18 cellular contexts compared by ENCODE assay signal in genomic region chr11:484616-485015, GRCh38. TPM values are rescaled to one million over a fixed set of nuclear protein-coding genes. Genes with fewer than 3 reads are reported as not detected.
A peak's percentile ranks its signal among the peaks of the same experiment; 100 is the strongest.
DNase-seq lines count a peak whose midpoint lies in the region; ATAC-seq, FAIRE-seq and TF ChIP-seq lines count a peak whose summit lies in the region.
"Had no signal": no experiment of that assay in that cellular context is flagged by ENCODE, and none has a peak within 500 bp of the region (broad histone marks: within the 10 kb centered on the region; RNA-seq: fewer than 3 reads in every experiment).

No MANE protein-coding gene starts in this region.

- WGBS in right cardiac atrium = 97% methylated on average over 38 of the region's 38 CpGs
- WGBS in K562 (ENCODE audit: insufficient coverage, low coverage, missing lambda C conversion rate) = 99% methylated on average over 35 of the region's 38 CpGs
- WGBS in mesenchymal stem cell = 98% methylated on average over 38 of the region's 38 CpGs

- no peak overlapping the region for H3K23ac ChIP-seq in mesenchymal stem cell (ENCODE audit: low read length in 2 of 2)

- H3K4me2 ChIP-seq in K562 (ENCODE audit: insufficient read depth, low read length) = no peak overlapping the region
- H3K4me2 ChIP-seq in mesenchymal stem cell (ENCODE audit: low read length, poor library complexity, severe bottlenecking) = no peak overlapping the region
- H3K4me2 ChIP-seq: BLaER1 had no signal

- no peaks in the 10 kb centered on the region for H3K27me3 Mint-ChIP-seq in nephron progenitor cell (ENCODE audit: low read depth, poor library complexity)
- H3K27me3 Mint-ChIP-seq: CD8-positive, alpha-beta memory T cell had no signal

- H3K14ac ChIP-seq in mesenchymal stem cell (ENCODE audit: low read length in 2 of 2) = no peak overlapping the region

- H3K9me3 Mint-ChIP-seq in nephron progenitor cell = peaks cover 30% of the 10 kb centered on the region
- H3K9me3 Mint-ChIP-seq: CD8-positive, alpha-beta memory T cell had no signal

- peaks cover 28% of the 10 kb centered on the region for H3K79me1 ChIP-seq in mesenchymal stem cell (replicated peaks; ENCODE audit: low read length, poor library complexity, severe bottlenecking)

- H2AFZ ChIP-seq in K562 (ENCODE audit: low read depth, low read length) = no peak overlapping the region
- H2AFZ ChIP-seq in mesenchymal stem cell (ENCODE audit: low read depth, low read length) = no peak overlapping the region
- H2AFZ ChIP-seq: GM23248 had no signal

- POLR2A ChIA-PET in K562 (lab: Yijun Ruan, JAX) = no interaction called here

- H3K27me3 ChIP-seq in right cardiac atrium (ENCODE audit: control insufficient read depth, insufficient read depth) (no peaks in the 10 kb centered on the region), K562 (ENCODE audit: control insufficient read depth in 2 of 2, insufficient read depth in 2 of 2, low read length in 2 of 2) (no peaks in the 10 kb centered on the region), mesenchymal stem cell (ENCODE audit: control insufficient read depth in 1 of 2, insufficient read depth in 1 of 2, low read length in 2 of 2) (no peaks in the 10 kb centered on the region)
- H3K27me3 ChIP-seq: BLaER1 had no signal

- no peak for TF ChIP-seq RAD21 in K562 (CRISPR knock-in tag; conservative IDR thresholded peaks at IDR 0.05 in 1 of 2, IDR thresholded peaks at IDR 0.05 in 1 of 2)

- H3K4me3 ChIP-seq in right cardiac atrium (ENCODE audit: low read length) = no peak overlapping the region
- no peak overlapping the region for H3K4me3 ChIP-seq in K562
- peak overlapping the region in 1 of 2 experiments; percentile 3 for H3K4me3 ChIP-seq in mesenchymal stem cell (ENCODE audit: insufficient read depth in 1 of 2, low read depth in 1 of 2, low read length in 2 of 2)
- H3K4me3 ChIP-seq: BLaER1, GM23248 had no signal

- H4K91ac ChIP-seq in mesenchymal stem cell (ENCODE audit: low read length) = peak overlapping the region; percentile 73

- no peak for FAIRE-seq in K562 (lab: Jason Lieb, UNC)
- FAIRE-seq: GM18507 had no signal

- H3K4me1 Mint-ChIP-seq in nephron progenitor cell = no peaks in the 10 kb centered on the region
- H3K4me1 Mint-ChIP-seq: CD8-positive, alpha-beta memory T cell had no signal

- H3K79me2 ChIP-seq in K562 (ENCODE audit: control insufficient read depth, insufficient read depth, low read length) = peaks cover 18% of the 10 kb centered on the region

- no peak overlapping the region for H3K9ac ChIP-seq in K562 (ENCODE audit: insufficient read depth in 1 of 2, low read depth in 2 of 2, low read length in 2 of 2)
- no peak overlapping the region for H3K9ac ChIP-seq in mesenchymal stem cell (ENCODE audit: low read length)
- H3K9ac ChIP-seq: BLaER1, GM23248 had no signal

- no peak overlapping the region for H2BK15ac ChIP-seq in mesenchymal stem cell (ENCODE audit: low read depth, poor library complexity, severe bottlenecking)

- H3K27ac ChIP-seq in right cardiac atrium (ENCODE audit: low read length) (no peak overlapping the region), K562 (ENCODE audit: extremely low read depth, low read depth, low read length) (no peak overlapping the region), mesenchymal stem cell (ENCODE audit: low read length, poor library complexity, severe bottlenecking) (no peak overlapping the region)
- H3K27ac ChIP-seq: BLaER1, GM23248 had no signal

- no peak overlapping the region for H2AK5ac ChIP-seq in mesenchymal stem cell (ENCODE audit: low read length, severe bottlenecking)

- H2BK5ac ChIP-seq in mesenchymal stem cell (ENCODE audit: low read depth, low read length, poor library complexity, severe bottlenecking) = no peak overlapping the region

- H3K9me1 ChIP-seq in K562 (ENCODE audit: control insufficient read depth, insufficient read depth, low read length) = no peaks in the 10 kb centered on the region

- no peaks in the 10 kb centered on the region for H3K4me1 ChIP-seq in right cardiac atrium (ENCODE audit: control insufficient read depth, insufficient read depth, low read length)
- H3K4me1 ChIP-seq in K562 (replicated peaks in 1 of 2; ENCODE audit: control insufficient read depth in 2 of 2, insufficient read depth in 2 of 2, low read length in 2 of 2) = peaks cover 0 to 24% of the 10 kb centered on the region in 2 experiments; a peak in 2 of 5 replicates
- peaks cover 11% of the 10 kb centered on the region for H3K4me1 ChIP-seq in mesenchymal stem cell (ENCODE audit: control insufficient read depth, insufficient read depth, low read depth, low read length)
- H3K4me1 ChIP-seq: BLaER1, Caco-2 had no signal

- TF ChIP-seq EP300 in K562 (IDR thresholded peaks at IDR 0.05; ENCODE audit: low read length) = no peak

- H3K4ac ChIP-seq in mesenchymal stem cell (ENCODE audit: low read depth in 1 of 2, low read length in 2 of 2) = no peak overlapping the region

- no peak overlapping the region for H3K18ac ChIP-seq in mesenchymal stem cell (ENCODE audit: low read depth in 1 of 2, low read length in 2 of 2)

- no TSS peak for BruUV-seq in K562 (replicated peaks; lab: Mats Ljungman, UMichigan)

- H2BK12ac ChIP-seq in mesenchymal stem cell (ENCODE audit: low read length in 2 of 2) = no peak overlapping the region

- DNase-seq in right cardiac atrium (peak in 2 of 3 donors; percentile 29 to 33), Right ventricle myocardium superior (no peak), K562 (ENCODE audit: extremely low read depth in 1 of 4, low spot score in 3 of 4) (no peak), mesenchymal stem cell (no peak), nephron progenitor cell (no peak), erythroblast (lab: John Stamatoyannopoulos, UW) (no peak)
- DNase-seq: 8988T; AML-193; Caco-2; CD8-positive, alpha-beta memory T cell; DND-41; GF-D8; GM23248; H7 had no signal

- CTCF ChIA-PET in K562 (lab: Yijun Ruan, JAX; ENCODE audit: low intra/inter-chr PET ratio) = no interaction called here

- H3K36me3 ChIP-seq in K562 (ENCODE audit: control insufficient read depth, insufficient read depth, low read length) = peaks cover 39% of the 10 kb centered on the region; the same call in 2 of the 3 replicates
- peaks cover 4 to 47% of the 10 kb centered on the region in 2 experiments for H3K36me3 ChIP-seq in mesenchymal stem cell (ENCODE audit: control insufficient read depth in 1 of 2, insufficient read depth in 2 of 2, low read depth in 1 of 2, low read length in 2 of 2)

- no peak overlapping the region for H4K8ac ChIP-seq in mesenchymal stem cell (ENCODE audit: low read length)

- in situ Hi-C loops in K562 (cut with MboI) = no loop called here

- H2BK120ac ChIP-seq in mesenchymal stem cell (ENCODE audit: low read depth, low read length) = no peak overlapping the region

- no peak overlapping the region for H3K27ac Mint-ChIP-seq in nephron progenitor cell
- H3K27ac Mint-ChIP-seq: CD8-positive, alpha-beta memory T cell had no signal

- no peak overlapping the region for H3K4me3 Mint-ChIP-seq in nephron progenitor cell
- H3K4me3 Mint-ChIP-seq: CD8-positive, alpha-beta memory T cell had no signal

- intact Hi-C loops in right cardiac atrium (cut with DNase I) (no loop called here), Right ventricle myocardium superior (cut with DNase I) (no loop called here), K562 (cut with micrococcal nuclease) (no loop called here)

- H4K20me1 ChIP-seq in K562 (replicated peaks; ENCODE audit: control insufficient read depth, insufficient read depth, low read length) = no peaks in the 10 kb centered on the region

- H3K9me3 ChIP-seq in right cardiac atrium (ENCODE audit: control insufficient read depth, low read length) = no peaks in the 10 kb centered on the region
- H3K9me3 ChIP-seq in K562 (replicated peaks; ENCODE audit: control insufficient read depth, insufficient read depth, low read depth, low read length) = peaks cover 11% of the 10 kb centered on the region
- H3K9me3 ChIP-seq in mesenchymal stem cell (ENCODE audit: control insufficient read depth, low read length) = no peaks in the 10 kb centered on the region
- H3K9me3 ChIP-seq: Caco-2 had no signal

- ATAC-seq in right cardiac atrium = peak; percentile 6 to 12
- ATAC-seq in Right ventricle myocardium superior (ENCODE audit: poor library complexity) = no peak
- no peak for ATAC-seq in K562
- no peak for ATAC-seq in GM21825 (IDR thresholded peaks at IDR 0.05; ENCODE audit: unreplicated experiment)

- peaks cover 48% of the 10 kb centered on the region for H3K36me3 Mint-ChIP-seq in nephron progenitor cell (ENCODE audit: low read depth)

- no peak for TF ChIP-seq POLR2A in K562 (conservative IDR thresholded peaks at IDR 0.05)
- TF ChIP-seq POLR2A in erythroblast (IDR thresholded peaks at IDR 0.05; ENCODE audit: low read length) = no peak

- TF ChIP-seq CTCF in K562 (IDR thresholded peaks at IDR 0.05 in 2 of 3, conservative IDR thresholded peaks at IDR 0.05 in 1 of 3; ENCODE audit: insufficient read depth in 2 of 3, low read depth in 1 of 3, low read length in 3 of 3) (no peak), nephron progenitor cell (IDR thresholded peaks at IDR 0.05) (no peak)

RNA-seq across cellular contexts. Expression of gene RNH1, which starts 22.4 kb away (rescaled TPM):
- total RNA-seq in right cardiac atrium = 100 to 1,000 TPM; 188 to 203 (median 195) TPM
- 162 TPM for polyA plus RNA-seq in right cardiac atrium
- total RNA-seq in Right ventricle myocardium superior = 171 TPM
- total RNA-seq in K562 (2011; cell fraction: chromatin; rRNA removed; ENCODE audit: low replicate concordance) = 70.8 and 222 TPM in 2 replicates
- total RNA-seq in K562 (2011; cell fraction: nucleolus; rRNA removed) = 197 and 200 TPM in 2 replicates
- 94.3 and 102 TPM in 2 replicates for total RNA-seq in K562 (2011; cell fraction: nucleoplasm; rRNA removed)
- 159 and 178 TPM in 2 replicates for total RNA-seq in K562 (2014; rRNA removed)
- total RNA-seq in K562 (2014; rRNA removed; fragmentation: Illumina TruSeq; extraction: Trizol) = 12.9 and 20.3 TPM in 2 replicates
- 97.2 and 102 TPM in 2 replicates for total RNA-seq in K562 (2015; rRNA removed; fragmentation: Illumina TruSeq; extraction: Trizol)
- total RNA-seq in K562 (2021) = 160 and 164 TPM in 2 replicates
- 38.5 and 71.1 TPM in 2 replicates for polyA plus RNA-seq in K562 (2011; rRNA removed)
- polyA plus RNA-seq in K562 (2011; cell fraction: cytosol; rRNA removed) = 53.4 and 159 TPM in 2 replicates
- 178 and 263 TPM in 2 replicates for polyA plus RNA-seq in K562 (2011; cell fraction: nucleus; rRNA removed)
- 144 and 249 TPM in 2 replicates for polyA plus RNA-seq in K562 (2012)
- polyA plus RNA-seq in K562 (2014; fragmentation: Illumina TruSeq; extraction: Trizol) = 44.3 and 107 TPM in 2 replicates
- 10 to 100 TPM in 1 of 2 experiments, 1 to 10 TPM in 1; 2.5 to 11.8 TPM for polyA plus RNA-seq in K562 (2014; fragmentation: Nextera tagmentation; extraction: Ambion mirVana)
- 104 and 114 TPM in 2 replicates for polyA plus RNA-seq in K562 (2014; rRNA removed)
- polyA minus RNA-seq in K562 (2011; rRNA and poly(A)+ RNA removed) = 18.1 and 34.7 TPM in 2 replicates
- polyA minus RNA-seq in K562 (2011; cell fraction: cytosol; rRNA and poly(A)+ RNA removed) = 72.0 and 82.7 TPM in 2 replicates
- polyA minus RNA-seq in K562 (2011; cell fraction: nucleus; rRNA and poly(A)+ RNA removed) = 72.2 and 76.6 TPM in 2 replicates
- 114 TPM for polyA plus RNA-seq in mesenchymal stem cell (2013, experiment 1 of 2)
- polyA plus RNA-seq in mesenchymal stem cell (2013, experiment 2 of 2) = 114 TPM

RNA-seq across cellular contexts. Expression of gene PTDSS2, which starts 34.5 kb away (rescaled TPM):
- total RNA-seq in right cardiac atrium (10 to 100 TPM; 30.2 to 33.3 (median 30.9) TPM), Right ventricle myocardium superior (25.5 TPM), K562 (2014; rRNA removed) (42.4 and 61.4 TPM in 2 replicates), K562 (2014; rRNA removed; fragmentation: Illumina TruSeq; extraction: Trizol) (7.7 and 10.3 TPM in 2 replicates), K562 (2015; rRNA removed; fragmentation: Illumina TruSeq; extraction: Trizol) (17.2 and 19.2 TPM in 2 replicates), K562 (2021) (51.4 and 53.9 TPM in 2 replicates)
- polyA plus RNA-seq in right cardiac atrium (30.7 TPM), K562 (2011; rRNA removed) (22.4 and 36.2 TPM in 2 replicates), K562 (2014; fragmentation: Illumina TruSeq; extraction: Trizol) (16.9 and 25.2 TPM in 2 replicates), K562 (2014; fragmentation: Nextera tagmentation; extraction: Ambion mirVana) (1 to 10 TPM in 1 of 2 experiments, under 1 TPM in 1; 0.45 to 1.1 TPM), K562 (2014; rRNA removed) (36.8 and 38.3 TPM in 2 replicates)
- 105 and 295 TPM in 2 replicates for total RNA-seq in K562 (2011; cell fraction: chromatin; rRNA removed; ENCODE audit: low replicate concordance)
- 221 and 222 TPM in 2 replicates for total RNA-seq in K562 (2011; cell fraction: nucleolus; rRNA removed)
- 123 and 136 TPM in 2 replicates for total RNA-seq in K562 (2011; cell fraction: nucleoplasm; rRNA removed)
- polyA plus RNA-seq in K562 (2011; cell fraction: cytosol; rRNA removed) = 31.4 and 55.2 TPM in 2 replicates
- 204 and 221 TPM in 2 replicates for polyA plus RNA-seq in K562 (2011; cell fraction: nucleus; rRNA removed)
- 33.8 and 52.0 TPM in 2 replicates for polyA plus RNA-seq in K562 (2012)
- 21.0 and 25.3 TPM in 2 replicates for polyA minus RNA-seq in K562 (2011; rRNA and poly(A)+ RNA removed)
- 26.6 and 30.7 TPM in 2 replicates for polyA minus RNA-seq in K562 (2011; cell fraction: cytosol; rRNA and poly(A)+ RNA removed)
- polyA minus RNA-seq in K562 (2011; cell fraction: nucleus; rRNA and poly(A)+ RNA removed) = 37.0 and 51.1 TPM in 2 replicates
- 25.0 TPM for polyA plus RNA-seq in mesenchymal stem cell (2013, experiment 1 of 2)
- polyA plus RNA-seq in mesenchymal stem cell (2013, experiment 2 of 2) = 26.7 TPM

RNA-seq across cellular contexts. Expression of gene ANO9, which starts 42.8 kb away (rescaled TPM):
- under 1 TPM; 0.14 to 0.46 (median 0.20) TPM for total RNA-seq in right cardiac atrium
- 0.20 TPM for polyA plus RNA-seq in right cardiac atrium
- 0.08 TPM for total RNA-seq in Right ventricle myocardium superior
- 28.4 and 83.6 TPM in 2 replicates for total RNA-seq in K562 (2011; cell fraction: chromatin; rRNA removed; ENCODE audit: low replicate concordance)
- 54.4 and 56.8 TPM in 2 replicates for total RNA-seq in K562 (2011; cell fraction: nucleolus; rRNA removed)
- 33.9 and 40.5 TPM in 2 replicates for total RNA-seq in K562 (2011; cell fraction: nucleoplasm; rRNA removed)
- total RNA-seq in K562 (2014; rRNA removed) = 4.9 and 5.1 TPM in 2 replicates
- 1.0 and 1.1 TPM in 2 replicates for total RNA-seq in K562 (2014; rRNA removed; fragmentation: Illumina TruSeq; extraction: Trizol)
- 3.8 TPM in 2 replicates for total RNA-seq in K562 (2015; rRNA removed; fragmentation: Illumina TruSeq; extraction: Trizol)
- total RNA-seq in K562 (2021) = 9.3 and 14.5 TPM in 2 replicates
- polyA plus RNA-seq in K562 (2011; rRNA removed) = 5.4 and 19.1 TPM in 2 replicates
- polyA plus RNA-seq in K562 (2011; cell fraction: cytosol; rRNA removed) = 4.1 and 4.3 TPM in 2 replicates
- 179 and 200 TPM in 2 replicates for polyA plus RNA-seq in K562 (2011; cell fraction: nucleus; rRNA removed)
- 11.4 and 33.5 TPM in 2 replicates for polyA plus RNA-seq in K562 (2012)
- 4.5 and 5.5 TPM in 2 replicates for polyA plus RNA-seq in K562 (2014; fragmentation: Illumina TruSeq; extraction: Trizol)
- under 1 TPM; 0.20 to 0.27 TPM for polyA plus RNA-seq in K562 (2014; fragmentation: Nextera tagmentation; extraction: Ambion mirVana)
- polyA plus RNA-seq in K562 (2014; rRNA removed) = 10.7 and 10.8 TPM in 2 replicates
- 1.3 and 1.4 TPM in 2 replicates for polyA minus RNA-seq in K562 (2011; rRNA and poly(A)+ RNA removed)
- 2.9 and 3.2 TPM in 2 replicates for polyA minus RNA-seq in K562 (2011; cell fraction: cytosol; rRNA and poly(A)+ RNA removed)
- polyA minus RNA-seq in K562 (2011; cell fraction: nucleus; rRNA and poly(A)+ RNA removed) = 19.4 and 27.1 TPM in 2 replicates
- not detected for polyA plus RNA-seq in mesenchymal stem cell (2013, experiment 1 of 2)
- polyA plus RNA-seq in mesenchymal stem cell (2013, experiment 2 of 2) = 0.01 TPM
- total RNA-seq: GM23248, HT1080 had no signal
- polyA plus RNA-seq: GM23248 had no signal

RNA-seq across cellular contexts. Expression of gene HRAS, which starts 50.8 kb away (rescaled TPM):
- total RNA-seq in right cardiac atrium = 10 to 100 TPM; 45.7 to 60.4 (median 49.3) TPM
- 64.4 TPM for polyA plus RNA-seq in right cardiac atrium
- total RNA-seq in Right ventricle myocardium superior = 60.5 TPM
- total RNA-seq in K562 (2011; cell fraction: chromatin; rRNA removed; ENCODE audit: low replicate concordance) = 31.9 and 88.4 TPM in 2 replicates
- 70.2 and 80.9 TPM in 2 replicates for total RNA-seq in K562 (2011; cell fraction: nucleolus; rRNA removed)
- 37.3 and 47.9 TPM in 2 replicates for total RNA-seq in K562 (2011; cell fraction: nucleoplasm; rRNA removed)
- total RNA-seq in K562 (2014; rRNA removed) = 73.5 and 75.9 TPM in 2 replicates
- 11.3 and 16.8 TPM in 2 replicates for total RNA-seq in K562 (2014; rRNA removed; fragmentation: Illumina TruSeq; extraction: Trizol)
- 41.3 and 43.3 TPM in 2 replicates for total RNA-seq in K562 (2015; rRNA removed; fragmentation: Illumina TruSeq; extraction: Trizol)
- total RNA-seq in K562 (2021) = 64.9 and 68.5 TPM in 2 replicates
- 29.6 and 34.9 TPM in 2 replicates for polyA plus RNA-seq in K562 (2011; rRNA removed)
- 39.3 and 69.6 TPM in 2 replicates for polyA plus RNA-seq in K562 (2011; cell fraction: cytosol; rRNA removed)
- polyA plus RNA-seq in K562 (2011; cell fraction: nucleus; rRNA removed) = 98.3 and 113 TPM in 2 replicates
- 47.4 and 91.9 TPM in 2 replicates for polyA plus RNA-seq in K562 (2012)
- polyA plus RNA-seq in K562 (2014; fragmentation: Illumina TruSeq; extraction: Trizol) = 28.0 and 46.2 TPM in 2 replicates
- 1 to 10 TPM; 2.8 to 5.8 TPM for polyA plus RNA-seq in K562 (2014; fragmentation: Nextera tagmentation; extraction: Ambion mirVana)
- 52.0 and 61.3 TPM in 2 replicates for polyA plus RNA-seq in K562 (2014; rRNA removed)
- 17.3 and 37.2 TPM in 2 replicates for polyA minus RNA-seq in K562 (2011; rRNA and poly(A)+ RNA removed)
- 18.2 and 20.6 TPM in 2 replicates for polyA minus RNA-seq in K562 (2011; cell fraction: cytosol; rRNA and poly(A)+ RNA removed)
- polyA minus RNA-seq in K562 (2011; cell fraction: nucleus; rRNA and poly(A)+ RNA removed) = 13.1 and 25.3 TPM in 2 replicates
- polyA plus RNA-seq in mesenchymal stem cell (2013, experiment 1 of 2) = 41.9 TPM
- polyA plus RNA-seq in mesenchymal stem cell (2013, experiment 2 of 2) = 42.6 TPM

RNA-seq across cellular contexts. Expression of gene LRRC56, which starts 52.7 kb away (rescaled TPM):
- total RNA-seq in right cardiac atrium (under 1 TPM; 0.36 to 0.59 (median 0.43) TPM), Right ventricle myocardium superior (0.13 TPM), K562 (2014; rRNA removed) (1.5 and 1.6 TPM in 2 replicates), K562 (2014; rRNA removed; fragmentation: Illumina TruSeq; extraction: Trizol) (0.13 and 0.22 TPM in 2 replicates), K562 (2015; rRNA removed; fragmentation: Illumina TruSeq; extraction: Trizol) (1.0 and 1.3 TPM in 2 replicates), K562 (2021) (3.4 and 4.5 TPM in 2 replicates)
- polyA plus RNA-seq in right cardiac atrium (0.48 TPM), K562 (2011; rRNA removed) (1.0 and 1.6 TPM in 2 replicates), K562 (2014; fragmentation: Illumina TruSeq; extraction: Trizol) (0.61 and 1.4 TPM in 2 replicates), K562 (2014; fragmentation: Nextera tagmentation; extraction: Ambion mirVana) (under 1 TPM in 1 of 2 experiments, not detected in 1; 0.03 TPM), K562 (2014; rRNA removed) (3.6 and 4.3 TPM in 2 replicates)
- 8.0 and 39.1 TPM in 2 replicates for total RNA-seq in K562 (2011; cell fraction: chromatin; rRNA removed; ENCODE audit: low replicate concordance)
- total RNA-seq in K562 (2011; cell fraction: nucleolus; rRNA removed) = 24.1 and 24.3 TPM in 2 replicates
- total RNA-seq in K562 (2011; cell fraction: nucleoplasm; rRNA removed) = 9.9 and 12.5 TPM in 2 replicates
- polyA plus RNA-seq in K562 (2011; cell fraction: cytosol; rRNA removed) = 0.84 and 3.6 TPM in 2 replicates
- 11.6 and 26.8 TPM in 2 replicates for polyA plus RNA-seq in K562 (2011; cell fraction: nucleus; rRNA removed)
- polyA plus RNA-seq in K562 (2012) = 3.3 and 10.8 TPM in 2 replicates
- 0.45 and 0.77 TPM in 2 replicates for polyA minus RNA-seq in K562 (2011; rRNA and poly(A)+ RNA removed)
- 0.86 and 1.1 TPM in 2 replicates for polyA minus RNA-seq in K562 (2011; cell fraction: cytosol; rRNA and poly(A)+ RNA removed)
- polyA minus RNA-seq in K562 (2011; cell fraction: nucleus; rRNA and poly(A)+ RNA removed) = 3.6 and 4.6 TPM in 2 replicates
- polyA plus RNA-seq in mesenchymal stem cell (2013, experiment 1 of 2) = 1.2 TPM
- polyA plus RNA-seq in mesenchymal stem cell (2013, experiment 2 of 2) = 1.2 TPM
- total RNA-seq: HT1080 had no signal

Comparison
In these comparisons a context has a peak if more than half of its experiments do, and no peak if none do; other contexts are left out.
1. ATAC-seq: peak in right cardiac atrium (2 of 2); none in Right ventricle myocardium superior (single experiment), K562 (single experiment) and GM21825 (single experiment).
2. DNase-seq: peak in right cardiac atrium (2 of 3); none in Right ventricle myocardium superior (single experiment), K562 (0 of 4), mesenchymal stem cell (single experiment), nephron progenitor cell (single experiment) and erythroblast (0 of 2).